9 cellular contexts compared by ENCODE assay signal in the genomic region with DNA sequence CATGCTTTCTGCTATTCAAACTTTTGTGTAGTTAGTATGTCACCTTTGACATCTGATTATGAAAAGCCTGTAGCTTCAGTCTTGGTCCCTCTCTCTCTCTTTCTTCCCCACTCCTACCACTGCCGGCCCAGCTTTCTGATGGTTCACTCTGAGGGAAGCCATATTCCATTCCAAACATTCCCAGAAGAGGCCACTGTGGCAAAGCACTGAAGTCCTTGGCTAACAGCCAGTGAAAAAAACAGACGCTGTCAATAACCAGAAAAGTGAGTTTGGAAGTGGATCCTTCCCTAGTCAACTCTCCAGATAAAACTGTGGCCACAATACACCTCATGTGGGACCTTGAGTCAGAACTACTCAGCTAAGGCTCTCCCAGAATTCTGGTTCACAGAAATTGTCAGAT.
DNase-seq lines count a peak whose midpoint lies in the region; ATAC-seq and TF ChIP-seq lines count a peak whose summit lies in the region.
"Had no signal": no experiment of that assay in that cellular context is flagged by ENCODE, and none has a peak within 500 bp of the region (broad histone marks: within the 10 kb centered on the region; RNA-seq: fewer than 3 reads in every experiment).

No MANE protein-coding gene starts in this region.

- no peaks in the 10 kb centered on the region for H3K9me3 Mint-ChIP-seq in endothelial cell (ENCODE audit: unreplicated experiment)
- H3K9me3 Mint-ChIP-seq in stimulated activated effector memory CD8-positive, alpha-beta T cell treated with anti-CD3 and anti-CD28 coated beads, Interleukin-12 subunit alpha, Interleukin-12 subunit beta, amount 100 ng/mL, for 72 hours: peaks cover 10% of the 10 kb centered on the region

- no peak overlapping the region for H3K4me3 ChIP-seq in esophagus muscularis mucosa

- no peak for ATAC-seq in HG02938 (IDR thresholded peaks at IDR 0.05; ENCODE audit: unreplicated experiment)
- no peak for ATAC-seq in stimulated activated effector memory CD8-positive, alpha-beta T cell treated with anti-CD3 and anti-CD28 coated beads, Interleukin-12 subunit alpha, Interleukin-12 subunit beta, amount 100 ng/mL, for 72 hours
- ATAC-seq: naive thymus-derived CD8-positive, alpha-beta T cell had no signal

- H3K27ac Mint-ChIP-seq in endothelial cell (ENCODE audit: unreplicated experiment): no peak overlapping the region
- no peak overlapping the region for H3K27ac Mint-ChIP-seq in stimulated activated effector memory CD8-positive, alpha-beta T cell treated with anti-CD3 and anti-CD28 coated beads, Interleukin-12 subunit alpha, Interleukin-12 subunit beta, amount 100 ng/mL, for 72 hours
- H3K27ac Mint-ChIP-seq: naive thymus-derived CD8-positive, alpha-beta T cell had no signal

- intact Hi-C loops in esophagus muscularis mucosa (cut with DNase I): no loop called here

- WGBS in esophagus muscularis mucosa: 33% methylated on average over 2 of the region's 2 CpGs

- TF ChIP-seq CTCF in endothelial cell (IDR thresholded peaks at IDR 0.05; ENCODE audit: unreplicated experiment) (no peak), esophagus muscularis mucosa (IDR thresholded peaks at IDR 0.05) (peak in 1 of 3 experiments; percentile 26)

- H3K36me3 Mint-ChIP-seq in endothelial cell (ENCODE audit: low read depth, unreplicated experiment): no peaks in the 10 kb centered on the region
- no peaks in the 10 kb centered on the region for H3K36me3 Mint-ChIP-seq in stimulated activated effector memory CD8-positive, alpha-beta T cell treated with anti-CD3 and anti-CD28 coated beads, Interleukin-12 subunit alpha, Interleukin-12 subunit beta, amount 100 ng/mL, for 72 hours
- H3K36me3 Mint-ChIP-seq: naive thymus-derived CD8-positive, alpha-beta T cell had no signal

- H3K4me1 ChIP-seq in esophagus muscularis mucosa: no peaks in the 10 kb centered on the region

- no peak overlapping the region for H3K4me3 Mint-ChIP-seq in endothelial cell (ENCODE audit: unreplicated experiment)
- no peak overlapping the region for H3K4me3 Mint-ChIP-seq in stimulated activated effector memory CD8-positive, alpha-beta T cell treated with anti-CD3 and anti-CD28 coated beads, Interleukin-12 subunit alpha, Interleukin-12 subunit beta, amount 100 ng/mL, for 72 hours
- H3K4me3 Mint-ChIP-seq: naive thymus-derived CD8-positive, alpha-beta T cell had no signal

- H3K36me3 ChIP-seq in esophagus muscularis mucosa: no peaks in the 10 kb centered on the region

- no peak for TF ChIP-seq POLR2A in esophagus muscularis mucosa (IDR thresholded peaks at IDR 0.05; ENCODE audit: low read depth)

- TF ChIP-seq EP300 in esophagus muscularis mucosa (IDR thresholded peaks at IDR 0.05): no peak

- no peaks in the 10 kb centered on the region for H3K4me1 Mint-ChIP-seq in endothelial cell (ENCODE audit: unreplicated experiment)
- no peaks in the 10 kb centered on the region for H3K4me1 Mint-ChIP-seq in stimulated activated effector memory CD8-positive, alpha-beta T cell treated with anti-CD3 and anti-CD28 coated beads, Interleukin-12 subunit alpha, Interleukin-12 subunit beta, amount 100 ng/mL, for 72 hours
- H3K4me1 Mint-ChIP-seq: naive thymus-derived CD8-positive, alpha-beta T cell had no signal

- H3K27me3 Mint-ChIP-seq in endothelial cell (ENCODE audit: unreplicated experiment): no peaks in the 10 kb centered on the region
- H3K27me3 Mint-ChIP-seq: naive thymus-derived CD8-positive, alpha-beta T cell had no signal

- no peaks in the 10 kb centered on the region for H3K9me3 ChIP-seq in esophagus muscularis mucosa

- H3K27ac ChIP-seq in esophagus muscularis mucosa (replicated peaks in 1 of 4): no peak overlapping the region

- no peaks in the 10 kb centered on the region for H3K27me3 ChIP-seq in esophagus muscularis mucosa

- DNase-seq in H4 (ENCODE audit: low spot score) (peak; percentile 77), NCI-H510A (lab: John Stamatoyannopoulos, UW) (peak; percentile 27), endothelial cell (ENCODE audit: low spot score) (peak; percentile 34), nucleus accumbens (lab: John Stamatoyannopoulos, UW) (peak in 30 of 56 donors; percentile 1 to 46 (median 8)), NCI-H1436 treated with DMSO at 0.1 percent for 48 hours (lab: John Stamatoyannopoulos, UW) (no peak), esophagus muscularis mucosa (ENCODE audit: extremely low spot score) (no peak)
- no peak for DNase-seq in stimulated activated effector memory CD8-positive, alpha-beta T cell treated with anti-CD3 and anti-CD28 coated beads, Interleukin-12 subunit alpha, Interleukin-12 subunit beta, amount 100 ng/mL, for 72 hours (ENCODE audit: low spot score in 2 of 2)
- DNase-seq: naive thymus-derived CD8-positive, alpha-beta T cell had no signal

Comparison
In these comparisons a context has a peak if more than half of its experiments do, and no peak if none do; other contexts are left out.
1. DNase-seq: peak in H4 (single experiment), NCI-H510A (single experiment), endothelial cell (single experiment) and nucleus accumbens (30 of 56); none in NCI-H1436 treated with DMSO at 0.1 percent for 48 hours (single experiment), esophagus muscularis mucosa (single experiment) and stimulated activated effector memory CD8-positive, alpha-beta T cell treated with anti-CD3 and anti-CD28 coated beads, Interleukin-12 subunit alpha, Interleukin-12 subunit beta, amount 100 ng/mL, for 72 hours (0 of 2).